ENCODE assay signal across 2 cellular contexts in the genomic region with DNA sequence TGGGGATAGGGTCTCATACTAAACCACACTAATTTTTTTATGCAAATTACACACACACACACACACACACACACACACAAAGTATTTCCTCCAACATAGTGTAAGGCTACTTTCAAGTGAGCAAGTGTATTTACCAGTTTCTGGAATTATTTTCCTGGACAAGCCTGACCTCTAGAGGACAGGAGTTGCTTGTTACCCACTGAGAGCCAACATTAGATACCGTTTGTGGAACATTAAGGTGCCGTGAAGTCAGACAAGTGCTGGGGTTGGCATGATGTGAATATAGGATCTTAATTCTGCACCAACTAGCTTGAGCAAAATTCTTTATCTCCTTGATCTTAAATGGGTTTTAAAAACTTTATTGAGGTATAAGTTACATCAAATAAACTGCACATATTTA.
TF ChIP-seq lines count a peak whose summit lies in the region.

No MANE protein-coding gene starts in this region.

TF ChIP-seq in GM23338, 12 proteins besides CTCF, POLR2A, EP300 and RAD21 (continued from another document):
- TF ChIP-seq ZNF462 (CRISPR knock-in tag; IDR thresholded peaks at IDR 0.05) (no peak), REST (IDR thresholded peaks at IDR 0.05; ENCODE audit: unreplicated experiment) (no peak)

TF ChIP-seq in WTC11, 78 proteins besides CTCF, POLR2A, EP300 and RAD21 (continued from another document):
- TF ChIP-seq, protein P1, sequence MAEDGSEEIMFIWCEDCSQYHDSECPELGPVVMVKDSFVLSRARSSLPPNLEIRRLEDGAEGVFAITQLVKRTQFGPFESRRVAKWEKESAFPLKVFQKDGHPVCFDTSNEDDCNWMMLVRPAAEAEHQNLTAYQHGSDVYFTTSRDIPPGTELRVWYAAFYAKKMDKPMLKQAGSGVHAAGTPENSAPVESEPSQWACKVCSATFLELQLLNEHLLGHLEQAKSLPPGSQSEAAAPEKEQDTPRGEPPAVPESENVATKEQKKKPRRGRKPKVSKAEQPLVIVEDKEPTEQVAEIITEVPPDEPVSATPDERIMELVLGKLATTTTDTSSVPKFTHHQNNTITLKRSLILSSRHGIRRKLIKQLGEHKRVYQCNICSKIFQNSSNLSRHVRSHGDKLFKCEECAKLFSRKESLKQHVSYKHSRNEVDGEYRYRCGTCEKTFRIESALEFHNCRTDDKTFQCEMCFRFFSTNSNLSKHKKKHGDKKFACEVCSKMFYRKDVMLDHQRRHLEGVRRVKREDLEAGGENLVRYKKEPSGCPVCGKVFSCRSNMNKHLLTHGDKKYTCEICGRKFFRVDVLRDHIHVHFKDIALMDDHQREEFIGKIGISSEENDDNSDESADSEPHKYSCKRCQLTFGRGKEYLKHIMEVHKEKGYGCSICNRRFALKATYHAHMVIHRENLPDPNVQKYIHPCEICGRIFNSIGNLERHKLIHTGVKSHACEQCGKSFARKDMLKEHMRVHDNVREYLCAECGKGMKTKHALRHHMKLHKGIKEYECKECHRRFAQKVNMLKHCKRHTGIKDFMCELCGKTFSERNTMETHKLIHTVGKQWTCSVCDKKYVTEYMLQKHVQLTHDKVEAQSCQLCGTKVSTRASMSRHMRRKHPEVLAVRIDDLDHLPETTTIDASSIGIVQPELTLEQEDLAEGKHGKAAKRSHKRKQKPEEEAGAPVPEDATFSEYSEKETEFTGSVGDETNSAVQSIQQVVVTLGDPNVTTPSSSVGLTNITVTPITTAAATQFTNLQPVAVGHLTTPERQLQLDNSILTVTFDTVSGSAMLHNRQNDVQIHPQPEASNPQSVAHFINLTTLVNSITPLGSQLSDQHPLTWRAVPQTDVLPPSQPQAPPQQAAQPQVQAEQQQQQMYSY (CRISPR knock-in tag; IDR thresholded peaks at IDR 0.05), result no peak
- TF ChIP-seq, protein P2, sequence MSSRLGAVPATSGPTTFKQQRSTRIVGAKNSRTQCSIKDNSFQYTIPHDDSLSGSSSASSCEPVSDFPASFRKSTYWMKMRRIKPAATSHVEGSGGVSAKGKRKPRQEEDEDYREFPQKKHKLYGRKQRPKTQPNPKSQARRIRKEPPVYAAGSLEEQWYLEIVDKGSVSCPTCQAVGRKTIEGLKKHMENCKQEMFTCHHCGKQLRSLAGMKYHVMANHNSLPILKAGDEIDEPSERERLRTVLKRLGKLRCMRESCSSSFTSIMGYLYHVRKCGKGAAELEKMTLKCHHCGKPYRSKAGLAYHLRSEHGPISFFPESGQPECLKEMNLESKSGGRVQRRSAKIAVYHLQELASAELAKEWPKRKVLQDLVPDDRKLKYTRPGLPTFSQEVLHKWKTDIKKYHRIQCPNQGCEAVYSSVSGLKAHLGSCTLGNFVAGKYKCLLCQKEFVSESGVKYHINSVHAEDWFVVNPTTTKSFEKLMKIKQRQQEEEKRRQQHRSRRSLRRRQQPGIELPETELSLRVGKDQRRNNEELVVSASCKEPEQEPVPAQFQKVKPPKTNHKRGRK (CRISPR knock-in tag; IDR thresholded peaks at IDR 0.05; ENCODE audit: borderline replicate concordance), result no peak
- TF ChIP-seq, protein P3, sequence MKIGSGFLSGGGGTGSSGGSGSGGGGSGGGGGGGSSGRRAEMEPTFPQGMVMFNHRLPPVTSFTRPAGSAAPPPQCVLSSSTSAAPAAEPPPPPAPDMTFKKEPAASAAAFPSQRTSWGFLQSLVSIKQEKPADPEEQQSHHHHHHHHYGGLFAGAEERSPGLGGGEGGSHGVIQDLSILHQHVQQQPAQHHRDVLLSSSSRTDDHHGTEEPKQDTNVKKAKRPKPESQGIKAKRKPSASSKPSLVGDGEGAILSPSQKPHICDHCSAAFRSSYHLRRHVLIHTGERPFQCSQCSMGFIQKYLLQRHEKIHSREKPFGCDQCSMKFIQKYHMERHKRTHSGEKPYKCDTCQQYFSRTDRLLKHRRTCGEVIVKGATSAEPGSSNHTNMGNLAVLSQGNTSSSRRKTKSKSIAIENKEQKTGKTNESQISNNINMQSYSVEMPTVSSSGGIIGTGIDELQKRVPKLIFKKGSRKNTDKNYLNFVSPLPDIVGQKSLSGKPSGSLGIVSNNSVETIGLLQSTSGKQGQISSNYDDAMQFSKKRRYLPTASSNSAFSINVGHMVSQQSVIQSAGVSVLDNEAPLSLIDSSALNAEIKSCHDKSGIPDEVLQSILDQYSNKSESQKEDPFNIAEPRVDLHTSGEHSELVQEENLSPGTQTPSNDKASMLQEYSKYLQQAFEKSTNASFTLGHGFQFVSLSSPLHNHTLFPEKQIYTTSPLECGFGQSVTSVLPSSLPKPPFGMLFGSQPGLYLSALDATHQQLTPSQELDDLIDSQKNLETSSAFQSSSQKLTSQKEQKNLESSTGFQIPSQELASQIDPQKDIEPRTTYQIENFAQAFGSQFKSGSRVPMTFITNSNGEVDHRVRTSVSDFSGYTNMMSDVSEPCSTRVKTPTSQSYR (CRISPR knock-in tag; IDR thresholded peaks at IDR 0.05), result no peak
- TF ChIP-seq CREM (CRISPR knock-in tag; IDR thresholded peaks at IDR 0.05) (no peak), ATF1 (CRISPR knock-in tag; IDR thresholded peaks at IDR 0.05) (no peak), GTF2I (CRISPR knock-in tag; conservative IDR thresholded peaks at IDR 0.05) (no peak), ETV6 (CRISPR knock-in tag; IDR thresholded peaks at IDR 0.05) (no peak), CBFB (CRISPR knock-in tag; IDR thresholded peaks at IDR 0.05; ENCODE audit: low read depth) (no peak), PRRX2 (CRISPR knock-in tag; IDR thresholded peaks at IDR 0.05) (no peak), E2F4 (CRISPR knock-in tag; IDR thresholded peaks at IDR 0.05; ENCODE audit: borderline replicate concordance, low read depth) (no peak), ZNF317 (CRISPR knock-in tag; IDR thresholded peaks at IDR 0.05; ENCODE audit: borderline replicate concordance, low read depth) (no peak)
